21 cellular contexts compared by ENCODE assay signal in the genomic region with DNA sequence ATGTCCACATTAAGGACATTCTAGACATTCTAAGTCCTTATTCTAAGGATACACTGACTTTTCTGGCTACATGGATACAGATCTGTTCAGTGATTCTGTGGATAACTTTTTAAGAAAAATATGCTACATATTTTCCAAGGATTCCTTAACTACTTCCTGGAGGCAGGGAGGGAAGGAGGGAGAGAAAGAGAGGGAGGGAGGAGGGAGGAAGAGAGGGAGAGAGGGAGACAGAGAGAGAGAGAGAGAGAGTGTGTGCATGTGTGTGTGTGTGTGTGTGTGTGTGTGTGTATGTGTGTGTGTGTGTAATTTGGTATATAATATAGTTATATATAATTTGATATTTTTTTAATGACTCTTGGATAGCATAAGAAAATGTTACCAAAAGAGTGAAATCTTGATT.
A peak's percentile ranks its signal among the peaks of the same experiment; 100 is the strongest.
DNase-seq lines count a peak whose midpoint lies in the region; ATAC-seq and TF ChIP-seq lines count a peak whose summit lies in the region.
"Had no signal": no experiment of that assay in that cellular context is flagged by ENCODE, and none has a peak within 500 bp of the region (broad histone marks: within the 10 kb centered on the region; RNA-seq: fewer than 3 reads in every experiment).

No MANE protein-coding gene starts in this region.

- H3K36me3 Mint-ChIP-seq in Caco-2 (ENCODE audit: insufficient read depth, unreplicated experiment), result no peaks in the 10 kb centered on the region

- H2BK120ac ChIP-seq in IMR-90 (ENCODE audit: low read depth, low read length), result no peak overlapping the region
- no peak overlapping the region for H2BK120ac ChIP-seq in mesenchymal stem cell (ENCODE audit: low read depth, low read length)
- H2BK120ac ChIP-seq in trophoblast cell (ENCODE audit: insufficient read depth, low read length, poor library complexity), result no peak overlapping the region

- CTCF ChIA-PET in Caco-2 (lab: Charles Lee) (no interaction called here), IMR-90 (lab: Yijun Ruan, JAX) (interaction anchor here (1.4 to 1.5 kb wide), 2 partner anchors 9 to 16 kb away, joined by 3 to 4 read pairs; no protein-coding TSS in a partner anchor)

- DNase-seq in Caco-2 (no peak), IMR-90 (no peak), mesenchymal stem cell (no peak), trophoblast cell (peak in 1 of 2 donors; percentile 68), erythroblast (lab: John Stamatoyannopoulos, UW) (no peak), medulla oblongata (ENCODE audit: extremely low spot score) (no peak), NCI-H146 (lab: John Stamatoyannopoulos, UW) (no peak), SIG-M5 treated with dmso at 0.1 percent for 504 hours (lab: John Stamatoyannopoulos, UW; ENCODE audit: unreplicated experiment) (no peak)
- DNase-seq: CD4-positive, alpha-beta T cell; COR-L47; DMS 273 treated with DMSO at 0.1 percent for 48 hours; DMS79 treated with DMSO at 0.1 percent for 48 hours; NCI-H1105 treated with DMSO at 0.1 percent for 48 hours; NCI-H1694; NCI-H2081 treated with DMSO at 0.1 percent for 48 hours; NCI-H2171 treated with DMSO at 0.1 percent for 48 hours; NCI-H524 treated with DMSO at 0.1 percent for 48 hours; OCI-M1 had no signal

- H3K27ac ChIP-seq in IMR-90 (ENCODE audit: insufficient read depth, low read length) (no peak overlapping the region), mesenchymal stem cell (ENCODE audit: low read length, poor library complexity, severe bottlenecking) (peak overlapping the region; percentile 57), trophoblast cell (ENCODE audit: low read depth, low read length) (peak overlapping the region; percentile 77)
- H3K27ac ChIP-seq: KMS-11, SJSA1 had no signal

- peak overlapping the region; percentile 48; the same call in 1 of the 2 replicates for H3K18ac ChIP-seq in IMR-90 (ENCODE audit: low read depth, low read length)
- H3K18ac ChIP-seq in mesenchymal stem cell (ENCODE audit: low read depth in 1 of 2, low read length in 2 of 2), result no peak overlapping the region
- H3K18ac ChIP-seq in trophoblast cell (ENCODE audit: low read length), result no peak overlapping the region

- intact Hi-C loops in Caco-2 (cut with micrococcal nuclease; ENCODE audit: unreplicated experiment) (loop anchor here (5.0 kb wide), 1 partner anchor 109 kb away; a partner anchor contains a TSS), IMR-90 (cut with micrococcal nuclease) (no loop called here)

- no peak overlapping the region for H3K9ac ChIP-seq in IMR-90 (ENCODE audit: low read depth, low read length)
- no peak overlapping the region for H3K9ac ChIP-seq in mesenchymal stem cell (ENCODE audit: low read length)
- H3K9ac ChIP-seq in trophoblast cell (ENCODE audit: low read length), result no peak overlapping the region
- H3K9ac ChIP-seq: KMS-11 had no signal

- peaks cover 3% of the 10 kb centered on the region; the same call in 1 of the 2 replicates for H4K20me1 ChIP-seq in IMR-90 (ENCODE audit: insufficient read depth, low read length)

- no peak overlapping the region for H2BK5ac ChIP-seq in IMR-90 (ENCODE audit: low read depth, low read length, poor library complexity, severe bottlenecking)
- H2BK5ac ChIP-seq in mesenchymal stem cell (ENCODE audit: low read depth, low read length, poor library complexity, severe bottlenecking), result no peak overlapping the region
- no peak overlapping the region for H2BK5ac ChIP-seq in trophoblast cell (ENCODE audit: low read depth, low read length, poor library complexity)

- no peak for TF ChIP-seq POLR2A in IMR-90 (IDR thresholded peaks at IDR 0.05; ENCODE audit: low read depth, low read length)
- no peak for TF ChIP-seq POLR2A in erythroblast (IDR thresholded peaks at IDR 0.05; ENCODE audit: low read length)

- peaks cover 13% of the 10 kb centered on the region for H3K9me1 ChIP-seq in IMR-90 (ENCODE audit: insufficient read depth, low read length)

- peaks cover 16 to 22% of the 10 kb centered on the region in 2 experiments for H3K79me1 ChIP-seq in IMR-90 (ENCODE audit: low read depth in 1 of 2, low read length in 2 of 2)
- peaks cover 4% of the 10 kb centered on the region for H3K79me1 ChIP-seq in mesenchymal stem cell (replicated peaks; ENCODE audit: low read length, poor library complexity, severe bottlenecking)
- peaks cover 5% of the 10 kb centered on the region for H3K79me1 ChIP-seq in trophoblast cell (ENCODE audit: low read length)

- no peak overlapping the region for H2BK20ac ChIP-seq in IMR-90 (ENCODE audit: low read depth, low read length)

- peaks cover 5% of the 10 kb centered on the region for H3K4me1 Mint-ChIP-seq in Caco-2 (ENCODE audit: low read depth, unreplicated experiment)

- H3K27me3 Mint-ChIP-seq in Caco-2 (ENCODE audit: insufficient read depth, unreplicated experiment), result no peaks in the 10 kb centered on the region
- H3K27me3 Mint-ChIP-seq: CD4-positive, alpha-beta T cell had no signal

- H2AK5ac ChIP-seq in IMR-90 (ENCODE audit: low read depth, low read length) (no peak overlapping the region), mesenchymal stem cell (ENCODE audit: low read length, severe bottlenecking) (no peak overlapping the region), trophoblast cell (ENCODE audit: low read length) (no peak overlapping the region)

- H3K36me3 ChIP-seq in Caco-2 (ENCODE audit: control insufficient read depth, insufficient read depth, low read length) (no peaks in the 10 kb centered on the region), IMR-90 (ENCODE audit: control insufficient read depth, insufficient read depth, low read length) (0 out of 2 replicates have a peak, but pooled peaks cover 1% of the 10 kb centered on the region), mesenchymal stem cell (ENCODE audit: control insufficient read depth in 1 of 2, insufficient read depth in 2 of 2, low read depth in 1 of 2, low read length in 2 of 2) (no peaks in the 10 kb centered on the region), trophoblast cell (ENCODE audit: control insufficient read depth in 1 of 2, insufficient read depth in 2 of 2, low read length in 2 of 2) (peaks cover 0 to 2% of the 10 kb centered on the region in 2 experiments)
- H3K36me3 ChIP-seq: SJSA1 had no signal

- TF ChIP-seq CTCF in Caco-2 (IDR thresholded peaks at IDR 0.05; ENCODE audit: insufficient read depth in 1 of 2, low read depth in 1 of 2, low read length in 1 of 2, severe bottlenecking in 1 of 2, unreplicated experiment in 1 of 2), result no peak
- no peak for TF ChIP-seq CTCF in IMR-90 (conservative IDR thresholded peaks at IDR 0.05; ENCODE audit: low read depth, low read length)

- peak overlapping the region; percentile 57 for H3K27ac Mint-ChIP-seq in Caco-2 (ENCODE audit: unreplicated experiment)
- H3K27ac Mint-ChIP-seq: CD4-positive, alpha-beta T cell had no signal

- H3K4me1 ChIP-seq in Caco-2 (peaks cover 12% of the 10 kb centered on the region), IMR-90 (ENCODE audit: control insufficient read depth, insufficient read depth, low read length) (peaks cover 18% of the 10 kb centered on the region), mesenchymal stem cell (ENCODE audit: control insufficient read depth, insufficient read depth, low read depth, low read length) (peaks cover 10% of the 10 kb centered on the region), trophoblast cell (ENCODE audit: control insufficient read depth in 1 of 2, insufficient read depth in 2 of 2, low read length in 2 of 2) (peaks cover 3 to 12% of the 10 kb centered on the region in 2 experiments)

- no peak overlapping the region for H4K12ac ChIP-seq in trophoblast cell (ENCODE audit: low read depth, low read length)

- peaks cover 2% of the 10 kb centered on the region for H3K79me2 ChIP-seq in trophoblast cell (ENCODE audit: control insufficient read depth, insufficient read depth, low read length, poor library complexity)

- no peak overlapping the region for H2AK9ac ChIP-seq in IMR-90 (replicated peaks; ENCODE audit: low read depth, low read length, poor library complexity)

- H3K27me3 ChIP-seq in Caco-2 (replicated peaks; ENCODE audit: control insufficient read depth, insufficient read depth, low read length) (no peaks in the 10 kb centered on the region), IMR-90 (ENCODE audit: control insufficient read depth, insufficient read depth, low read length) (no peaks in the 10 kb centered on the region), mesenchymal stem cell (ENCODE audit: control insufficient read depth in 1 of 2, insufficient read depth in 1 of 2, low read length in 2 of 2) (no peaks in the 10 kb centered on the region), trophoblast cell (ENCODE audit: insufficient read depth, low read length) (no peaks in the 10 kb centered on the region)
- H3K27me3 ChIP-seq: SJSA1 had no signal

- no peak overlapping the region for H2BK12ac ChIP-seq in mesenchymal stem cell (ENCODE audit: low read length in 2 of 2)
- no peak overlapping the region for H2BK12ac ChIP-seq in trophoblast cell (ENCODE audit: low read length)

- H2AFZ ChIP-seq in IMR-90 (replicated peaks; ENCODE audit: low read length, poor library complexity) (no peak overlapping the region), mesenchymal stem cell (ENCODE audit: low read depth, low read length) (no peak overlapping the region), trophoblast cell (ENCODE audit: insufficient read depth, low read length, poor library complexity) (no peak overlapping the region)

- in situ Hi-C loops in IMR-90 (cut with MboI; ENCODE audit: low sequenced_read_pairs), result no loop called here

- dilution Hi-C loops in IMR-90 (cut with HindIII; ENCODE audit: low sequenced_read_pairs, unreplicated experiment), result no loop called here

- TF ChIP-seq RAD21 in IMR-90 (IDR thresholded peaks at IDR 0.05; ENCODE audit: low read length), result no peak

- no peak overlapping the region for H3K14ac ChIP-seq in IMR-90 (replicated peaks; ENCODE audit: low read depth, low read length)
- H3K14ac ChIP-seq in mesenchymal stem cell (ENCODE audit: low read length in 2 of 2), result no peak overlapping the region
- no peak overlapping the region for H3K14ac ChIP-seq in trophoblast cell (ENCODE audit: low read length)

- H3K4me2 ChIP-seq in IMR-90 (ENCODE audit: low read depth, low read length) (no peak overlapping the region), mesenchymal stem cell (ENCODE audit: low read length, poor library complexity, severe bottlenecking) (no peak overlapping the region), trophoblast cell (ENCODE audit: low read length) (no peak overlapping the region)
- H3K4me2 ChIP-seq: KMS-11 had no signal

- H3K4me3 ChIP-seq in Caco-2 (ENCODE audit: low read depth, low read length) (no peak overlapping the region), IMR-90 (ENCODE audit: insufficient read depth, low read depth, low read length) (no peak overlapping the region), mesenchymal stem cell (ENCODE audit: insufficient read depth in 1 of 2, low read depth in 1 of 2, low read length in 2 of 2) (no peak overlapping the region), trophoblast cell (ENCODE audit: low read depth, low read length) (no peak overlapping the region)
- H3K4me3 ChIP-seq: GM12878, SJSA1 had no signal

- H3K9me3 ChIP-seq in Caco-2, result no peaks in the 10 kb centered on the region
- H3K9me3 ChIP-seq in IMR-90 (ENCODE audit: control insufficient read depth, insufficient read depth, low read length), result no peaks in the 10 kb centered on the region
- H3K9me3 ChIP-seq in mesenchymal stem cell (ENCODE audit: control insufficient read depth, low read length), result no peaks in the 10 kb centered on the region
- no peaks in the 10 kb centered on the region for H3K9me3 ChIP-seq in trophoblast cell (ENCODE audit: insufficient read depth, low read depth, low read length)
- H3K9me3 ChIP-seq: SJSA1 had no signal

- no peak overlapping the region for H3K4me3 Mint-ChIP-seq in Caco-2 (ENCODE audit: unreplicated experiment)
- H3K4me3 Mint-ChIP-seq: CD4-positive, alpha-beta T cell had no signal

- no peak for ATAC-seq in IMR-90 (ENCODE audit: low read depth)

- no peaks in the 10 kb centered on the region for H3K9me3 Mint-ChIP-seq in Caco-2 (ENCODE audit: unreplicated experiment)

- no peak overlapping the region for H2BK15ac ChIP-seq in IMR-90 (ENCODE audit: low read depth, low read length)
- H2BK15ac ChIP-seq in mesenchymal stem cell (ENCODE audit: low read depth, poor library complexity, severe bottlenecking), result no peak overlapping the region

- POLR2A ChIA-PET in Caco-2 (lab: Charles Lee), result no interaction called here
- POLR2A ChIA-PET in IMR-90 (lab: Charles Lee; ENCODE audit: unreplicated experiment), result no interaction called here

- no peak overlapping the region for H3K4ac ChIP-seq in IMR-90 (ENCODE audit: low read depth, low read length)
- no peak overlapping the region for H3K4ac ChIP-seq in mesenchymal stem cell (ENCODE audit: low read depth in 1 of 2, low read length in 2 of 2)
- H3K4ac ChIP-seq in trophoblast cell (ENCODE audit: low read depth, low read length), result no peak overlapping the region

- H4K5ac ChIP-seq in IMR-90 (ENCODE audit: low read depth, low read length), result peak overlapping the region; percentile 43; the same call in 1 of the 2 replicates

- H4K91ac ChIP-seq in IMR-90 (ENCODE audit: insufficient read depth, low read depth, low read length) (no peak overlapping the region), mesenchymal stem cell (ENCODE audit: low read length) (no peak overlapping the region), trophoblast cell (ENCODE audit: low read depth, low read length) (no peak overlapping the region)

- H3K56ac ChIP-seq in IMR-90 (ENCODE audit: extremely low read depth, insufficient read depth, low read length), result no peak overlapping the region

- peak overlapping the region in 1 of 2 experiments; percentile 36; a peak in 1 of 4 replicates for H4K8ac ChIP-seq in IMR-90 (ENCODE audit: low read depth in 2 of 2, low read length in 2 of 2)
- no peak overlapping the region for H4K8ac ChIP-seq in mesenchymal stem cell (ENCODE audit: low read length)
- no peak overlapping the region for H4K8ac ChIP-seq in trophoblast cell (ENCODE audit: low read depth, low read length)

- H3K23ac ChIP-seq in IMR-90 (ENCODE audit: low read depth, low read length) (no peak overlapping the region), mesenchymal stem cell (ENCODE audit: low read length in 2 of 2) (no peak overlapping the region), trophoblast cell (ENCODE audit: low read length) (no peak overlapping the region)

- BruUV-seq in Caco-2 (replicated peaks; lab: Mats Ljungman, UMichigan) (no TSS peak), IMR-90 (replicated peaks; lab: Mats Ljungman, UMichigan) (no TSS peak)
